9 cellular contexts compared by ENCODE assay signal in genomic region chr11:57513446-57513795, GRCh38. TPM values are rescaled to one million over a fixed set of nuclear protein-coding genes. Genes with fewer than 3 reads are reported as not detected.
DNase-seq lines count a peak whose midpoint lies in the region; ATAC-seq and TF ChIP-seq lines count a peak whose summit lies in the region.
"Had no signal": no experiment of that assay in that cellular context is flagged by ENCODE, and none has a peak within 500 bp of the region (broad histone marks: within the 10 kb centered on the region; RNA-seq: fewer than 3 reads in every experiment).

No MANE protein-coding gene starts in this region.

- no peak for ATAC-seq in activated T-cell treated with anti-CD3 and anti-CD28 coated beads, Interleukin-2, amount 50 U/mL, for 72 hours (replicated peaks in 1 of 2)
- ATAC-seq in gastroesophageal sphincter = no peak

- CTCF ChIA-PET in RWPE1 (lab: Yijun Ruan, JAX) = interaction anchor here (0.6 to 4.5 kb wide), 6 partner anchors 20 to 1000 kb away, joined by 3 to 28 read pairs (median 3); no protein-coding TSS in a partner anchor

- H3K4me1 Mint-ChIP-seq in activated T-cell treated with anti-CD3 and anti-CD28 coated beads, Interleukin-2, amount 50 U/mL, for 72 hours (ENCODE audit: low read depth) = peaks cover 33% of the 10 kb centered on the region

- TF ChIP-seq POLR2A in gastroesophageal sphincter (IDR thresholded peaks at IDR 0.05) = no peak

- no peaks in the 10 kb centered on the region for H3K9me3 ChIP-seq in gastroesophageal sphincter
- no peaks in the 10 kb centered on the region for H3K9me3 ChIP-seq in tibial artery

- POLR2A ChIA-PET in RWPE1 (lab: Yijun Ruan, JAX; ENCODE audit: low non-redundant PET) = no interaction called here

- no peak for TF ChIP-seq CTCF in RWPE1 (conservative IDR thresholded peaks at IDR 0.05; ENCODE audit: low read depth)
- no peak for TF ChIP-seq CTCF in gastroesophageal sphincter (IDR thresholded peaks at IDR 0.05)
- no peak for TF ChIP-seq CTCF in tibial artery (IDR thresholded peaks at IDR 0.05)

- intact Hi-C loops in tibial artery (cut with DNase I; ENCODE audit: low total_unique reads) = no loop called here

- WGBS in gastroesophageal sphincter (ENCODE audit: low coverage in 1 of 2), 2 donors = 50% methylated on average over 1 of the region's 1 CpG; no CpG with 5 or more reads in 1 of the 2 donors

- peak overlapping the region; percentile 63 for H3K27ac ChIP-seq in RWPE1
- peak overlapping the region in 3 of 4 donors; percentile 80 to 84 (median 81) for H3K27ac ChIP-seq in gastroesophageal sphincter
- peak overlapping the region; percentile 71 to 77 for H3K27ac ChIP-seq in tibial artery
- H3K27ac ChIP-seq: GM23248 had no signal

- H3K27me3 Mint-ChIP-seq in activated T-cell treated with anti-CD3 and anti-CD28 coated beads, Interleukin-2, amount 50 U/mL, for 72 hours (ENCODE audit: low read depth) = no peaks in the 10 kb centered on the region

- H3K9me3 Mint-ChIP-seq in activated T-cell treated with anti-CD3 and anti-CD28 coated beads, Interleukin-2, amount 50 U/mL, for 72 hours = no peaks in the 10 kb centered on the region

- peak overlapping the region; percentile 98 to 100 for H3K4me3 Mint-ChIP-seq in activated T-cell treated with anti-CD3 and anti-CD28 coated beads, Interleukin-2, amount 50 U/mL, for 72 hours

- peaks cover 3 to 6% of the 10 kb centered on the region in 2 donors for H3K36me3 Mint-ChIP-seq in activated T-cell treated with anti-CD3 and anti-CD28 coated beads, Interleukin-2, amount 50 U/mL, for 72 hours (ENCODE audit: insufficient read depth in 2 of 2)

- H3K27ac Mint-ChIP-seq in activated T-cell treated with anti-CD3 and anti-CD28 coated beads, Interleukin-2, amount 50 U/mL, for 72 hours = no peak overlapping the region

- H3K27me3 ChIP-seq in gastroesophageal sphincter = no peaks in the 10 kb centered on the region
- no peaks in the 10 kb centered on the region for H3K27me3 ChIP-seq in tibial artery

- peaks cover 0 to 29% (median 4%) of the 10 kb centered on the region in 3 donors for H3K4me1 ChIP-seq in gastroesophageal sphincter
- H3K4me1 ChIP-seq in tibial artery = peaks cover 0 to 16% (median 14%) of the 10 kb centered on the region in 4 donors

- peaks cover 0 to 14% of the 10 kb centered on the region in 2 donors for H3K36me3 ChIP-seq in gastroesophageal sphincter
- no peaks in the 10 kb centered on the region for H3K36me3 ChIP-seq in tibial artery

- H3K4me3 ChIP-seq in gastroesophageal sphincter = peak overlapping the region in 1 of 2 donors; percentile 98
- peak overlapping the region; percentile 72 to 75 for H3K4me3 ChIP-seq in tibial artery

- DNase-seq in activated T-cell treated with anti-CD3 and anti-CD28 coated beads, Interleukin-2, amount 50 U/mL, for 72 hours = no peak
- DNase-seq in activated T-cell treated with anti-CD3 and anti-CD28 coated beads for 4 hours (no peak), RWPE1 (ENCODE audit: low spot score) (no peak), tibial artery (no peak), D341Med (ENCODE audit: low spot score) (no peak), NCI-H2171 (lab: John Stamatoyannopoulos, UW) (no peak), dermis blood vessel endothelial cell (no peak)

- TF ChIP-seq EP300 in gastroesophageal sphincter (IDR thresholded peaks at IDR 0.05) = no peak

RNA-seq across cellular contexts. Expression of gene SLC43A1, which starts 2.1 kb away (rescaled TPM):
- total RNA-seq in activated T-cell treated with anti-CD3 and anti-CD28 coated beads, Interleukin-2, amount 50 U/mL, for 72 hours = 10 to 100 TPM; 43.6 to 53.9 TPM
- total RNA-seq in gastroesophageal sphincter (10 to 100 TPM; 14.8 to 36.6 (median 19.7) TPM), dermis blood vessel endothelial cell (16.7 and 18.4 TPM in 2 replicates)

RNA-seq across cellular contexts. Expression of gene TIMM10, which starts 17.1 kb away (rescaled TPM):
- total RNA-seq in activated T-cell treated with anti-CD3 and anti-CD28 coated beads, Interleukin-2, amount 50 U/mL, for 72 hours = 100 to 1,000 TPM; 106 to 107 TPM
- 10 to 100 TPM; 23.5 to 29.0 (median 27.9) TPM for total RNA-seq in gastroesophageal sphincter
- total RNA-seq in dermis blood vessel endothelial cell = 28.1 and 39.8 TPM in 2 replicates

RNA-seq across cellular contexts. Expression of gene SMTNL1, which starts 24.0 kb away (rescaled TPM):
- total RNA-seq in activated T-cell treated with anti-CD3 and anti-CD28 coated beads, Interleukin-2, amount 50 U/mL, for 72 hours = not detected
- total RNA-seq in gastroesophageal sphincter (not detected), dermis blood vessel endothelial cell (not detected in 2 replicates)
- total RNA-seq: GM23248 had no signal

RNA-seq across cellular contexts. Expression of gene RTN4RL2, which starts 53.1 kb away (rescaled TPM):
- total RNA-seq in activated T-cell treated with anti-CD3 and anti-CD28 coated beads, Interleukin-2, amount 50 U/mL, for 72 hours = 1 to 10 TPM in 1 of 2 donors, under 1 TPM in 1; 0.97 to 1.1 TPM
- total RNA-seq in gastroesophageal sphincter (1 to 10 TPM in 1 of 4 donors, under 1 TPM in 2, not detected in 1; 0.12 to 2.3 (median 0.27) TPM), dermis blood vessel endothelial cell (0.14 and 0.51 TPM in 2 replicates)

RNA-seq across cellular contexts. Expression of gene UBE2L6, which starts 54.1 kb away (rescaled TPM):
- 100 to 1,000 TPM; 144 to 180 TPM for total RNA-seq in activated T-cell treated with anti-CD3 and anti-CD28 coated beads, Interleukin-2, amount 50 U/mL, for 72 hours
- total RNA-seq in gastroesophageal sphincter = 10 to 100 TPM; 15.3 to 34.6 (median 28.3) TPM
- total RNA-seq in dermis blood vessel endothelial cell = 37.4 and 41.5 TPM in 2 replicates
